Comparison of ENCODE assay signal across 26 cellular contexts in the genomic region with DNA sequence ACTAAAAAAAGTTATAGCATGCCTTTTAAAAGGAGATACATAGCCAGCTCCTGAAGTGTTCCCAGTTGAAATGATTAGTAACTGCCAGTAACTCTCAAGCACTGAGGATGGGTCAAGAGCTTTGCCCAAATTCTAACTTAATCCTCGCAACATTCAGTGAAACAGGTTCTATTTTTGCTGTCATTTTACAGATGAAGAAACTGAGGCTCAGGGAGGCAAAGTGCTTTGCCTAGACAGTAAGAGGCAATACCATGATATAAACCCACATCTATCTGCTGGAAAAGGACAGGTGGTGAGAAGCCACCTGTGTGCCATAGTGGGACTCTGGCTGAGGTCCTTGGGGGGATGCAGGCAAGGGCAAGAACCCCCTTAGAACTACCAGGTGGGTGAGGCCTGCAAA. TPM values are rescaled to one million over a fixed set of nuclear protein-coding genes. Genes with fewer than 3 reads are reported as not detected.
DNase-seq lines count a peak whose midpoint lies in the region; TF ChIP-seq lines count a peak whose summit lies in the region.
"Had no signal": no experiment of that assay in that cellular context is flagged by ENCODE, and none has a peak within 500 bp of the region (broad histone marks: within the 10 kb centered on the region; RNA-seq: fewer than 3 reads in every experiment).

No MANE protein-coding gene starts in this region.

- H3K4me3 ChIP-seq in left ventricle myocardium inferior (no peak overlapping the region), right atrium auricular region (no peak overlapping the region), Loucy (ENCODE audit: low read length, poor library complexity, severe bottlenecking) (peak overlapping the region; percentile 9), hepatocyte (no peak overlapping the region), stomach (no peak overlapping the region), trophoblast cell (ENCODE audit: low read depth, low read length) (no peak overlapping the region), WERI-Rb-1 (ENCODE audit: low read depth, low read length) (no peak overlapping the region)
- H3K4me3 ChIP-seq: BLaER1 treated with 17β-estradiol and CSF1 and Interleukin-3, amounts not matched to agents 10 nM and 100 nM; MG63; Peyer's patch had no signal

- H3K79me2 ChIP-seq in Loucy (ENCODE audit: insufficient read depth, low read length) (peaks cover 100% of the 10 kb centered on the region), hepatocyte (no peaks in the 10 kb centered on the region), trophoblast cell (ENCODE audit: control insufficient read depth, insufficient read depth, low read length, poor library complexity) (no peaks in the 10 kb centered on the region)

- no peak overlapping the region for H2BK5ac ChIP-seq in trophoblast cell (ENCODE audit: low read depth, low read length, poor library complexity)

- no peak overlapping the region for H3K18ac ChIP-seq in trophoblast cell (ENCODE audit: low read length)

- H2AFZ ChIP-seq in Loucy (ENCODE audit: low read length) (no peak overlapping the region), hepatocyte (no peak overlapping the region), trophoblast cell (ENCODE audit: insufficient read depth, low read length, poor library complexity) (no peak overlapping the region)

- H3K9me3 ChIP-seq in left ventricle myocardium inferior (replicated peaks): peaks cover 12% of the 10 kb centered on the region
- peaks cover 0 to 10% of the 10 kb centered on the region in 2 donors for H3K9me3 ChIP-seq in right atrium auricular region
- peaks cover 6% of the 10 kb centered on the region; the same call in 1 of the 2 replicates for H3K9me3 ChIP-seq in Loucy (ENCODE audit: insufficient read depth, low read depth, low read length)
- H3K9me3 ChIP-seq in hepatocyte (ENCODE audit: low read depth): no peaks in the 10 kb centered on the region
- H3K9me3 ChIP-seq in stomach: no peaks in the 10 kb centered on the region
- H3K9me3 ChIP-seq in trophoblast cell (ENCODE audit: insufficient read depth, low read depth, low read length): peaks cover 3% of the 10 kb centered on the region
- peaks cover 6% of the 10 kb centered on the region for H3K9me3 ChIP-seq in WERI-Rb-1 (ENCODE audit: severe bottlenecking)
- H3K9me3 ChIP-seq: Peyer's patch, SK-N-SH had no signal

- H3K27ac ChIP-seq in left ventricle myocardium inferior (replicated peaks): peak overlapping the region; percentile 82
- peak overlapping the region in 1 of 2 donors; percentile 46 for H3K27ac ChIP-seq in right atrium auricular region
- peak overlapping the region; percentile 55 for H3K27ac ChIP-seq in hepatocyte
- H3K27ac ChIP-seq in stomach: peak overlapping the region; percentile 85 to 93 (median 88)
- no peak overlapping the region for H3K27ac ChIP-seq in trophoblast cell (ENCODE audit: low read depth, low read length)
- no peak overlapping the region for H3K27ac ChIP-seq in WERI-Rb-1
- H3K27ac ChIP-seq: BLaER1 treated with 17β-estradiol and CSF1 and Interleukin-3, amounts not matched to agents 10 nM and 100 nM; HL-60; Peyer's patch had no signal

- TF ChIP-seq POLR2A in stomach (IDR thresholded peaks at IDR 0.05): no peak

- no peak overlapping the region for H2AK5ac ChIP-seq in trophoblast cell (ENCODE audit: low read length)

- 100% methylated on average over 1 of the region's 1 CpG for WGBS in hepatocyte (ENCODE audit: low lambda C conversion rate, missing lambda C conversion rate)
- WGBS in stomach, 5 donors: 58 to 85% (median 67%) methylated on average over 1 of the region's 1 CpG
- WGBS in trophoblast cell (ENCODE audit: extremely low coverage, insufficient coverage, insufficient read length): no CpG with 5 or more reads among the region's 1 CpG

- H3K79me1 ChIP-seq in trophoblast cell (ENCODE audit: low read length): no peaks in the 10 kb centered on the region

- H4K12ac ChIP-seq in trophoblast cell (ENCODE audit: low read depth, low read length): no peak overlapping the region

- no peak overlapping the region for H4K91ac ChIP-seq in trophoblast cell (ENCODE audit: low read depth, low read length)

- no peak for TF ChIP-seq EP300 in stomach (IDR thresholded peaks at IDR 0.05)

- TF ChIP-seq CTCF in left ventricle myocardium inferior (IDR thresholded peaks at IDR 0.05; ENCODE audit: borderline replicate concordance) (no peak), right atrium auricular region (IDR thresholded peaks at IDR 0.05) (no peak), Loucy (conservative IDR thresholded peaks at IDR 0.05; ENCODE audit: low read length) (no peak), hepatocyte (IDR thresholded peaks at IDR 0.05; ENCODE audit: poor library complexity) (no peak), stomach (IDR thresholded peaks at IDR 0.05) (no peak), WERI-Rb-1 (IDR thresholded peaks at IDR 0.05; ENCODE audit: low read depth, low read length) (no peak)

- H3K4ac ChIP-seq in trophoblast cell (ENCODE audit: low read depth, low read length): no peak overlapping the region

- H3K27me3 ChIP-seq in left ventricle myocardium inferior (ENCODE audit: low read depth) (no peaks in the 10 kb centered on the region), right atrium auricular region (no peaks in the 10 kb centered on the region), Loucy (ENCODE audit: insufficient read depth, low read length, poor library complexity, severe bottlenecking) (no peaks in the 10 kb centered on the region), hepatocyte (peaks cover 3% of the 10 kb centered on the region), stomach (no peaks in the 10 kb centered on the region), trophoblast cell (ENCODE audit: insufficient read depth, low read length) (no peaks in the 10 kb centered on the region), WERI-Rb-1 (ENCODE audit: insufficient read depth, low read depth, severe bottlenecking) (no peaks in the 10 kb centered on the region)
- H3K27me3 ChIP-seq: BLaER1 treated with 17β-estradiol and CSF1 and Interleukin-3, amounts not matched to agents 10 nM and 100 nM; Peyer's patch had no signal

- H3K9me2 ChIP-seq in Loucy (replicated peaks; ENCODE audit: low read depth, low read length) (no peaks in the 10 kb centered on the region), hepatocyte (replicated peaks; ENCODE audit: insufficient read depth) (no peaks in the 10 kb centered on the region)
- H3K9me2 ChIP-seq: SK-N-SH had no signal

- intact Hi-C loops in left ventricle myocardium inferior (cut with micrococcal nuclease) (no loop called here), stomach (cut with DNase I; ENCODE audit: low total_unique reads) (no loop called here)

- no peak overlapping the region for H4K8ac ChIP-seq in trophoblast cell (ENCODE audit: low read depth, low read length)

- no peaks in the 10 kb centered on the region for H3K36me3 ChIP-seq in left ventricle myocardium inferior
- no peaks in the 10 kb centered on the region for H3K36me3 ChIP-seq in right atrium auricular region
- H3K36me3 ChIP-seq in Loucy (ENCODE audit: insufficient read depth, low read length): peaks cover 16% of the 10 kb centered on the region
- no peaks in the 10 kb centered on the region for H3K36me3 ChIP-seq in hepatocyte (replicated peaks; ENCODE audit: insufficient read depth, low read depth)
- peaks cover 0 to 7% (median 0%) of the 10 kb centered on the region in 4 donors for H3K36me3 ChIP-seq in stomach
- H3K36me3 ChIP-seq in trophoblast cell (ENCODE audit: control insufficient read depth in 1 of 2, insufficient read depth in 2 of 2, low read length in 2 of 2): no peaks in the 10 kb centered on the region
- H3K36me3 ChIP-seq in WERI-Rb-1: no peaks in the 10 kb centered on the region
- H3K36me3 ChIP-seq: MG63, Peyer's patch had no signal

- no peak overlapping the region for H3K23ac ChIP-seq in trophoblast cell (ENCODE audit: low read length)

- no peak overlapping the region for H2BK120ac ChIP-seq in trophoblast cell (ENCODE audit: insufficient read depth, low read length, poor library complexity)

- H4K20me1 ChIP-seq in Loucy (ENCODE audit: insufficient read depth, low read length, poor library complexity, severe bottlenecking): peaks cover 81% of the 10 kb centered on the region
- no peaks in the 10 kb centered on the region for H4K20me1 ChIP-seq in hepatocyte (ENCODE audit: insufficient read depth, poor library complexity, severe bottlenecking)

- H2BK12ac ChIP-seq in trophoblast cell (ENCODE audit: low read length): no peak overlapping the region

- DNase-seq in left ventricle myocardium inferior (no peak), right atrium auricular region (ENCODE audit: low spot score) (no peak), hepatocyte (ENCODE audit: low spot score) (no peak), stomach (no peak), trophoblast cell (no peak), WERI-Rb-1 (no peak)
- DNase-seq in stimulated activated CD4-positive, alpha-beta T cell treated with anti-CD3 and anti-CD28 coated beads, Interleukin-4, amount 100 ng/mL, for 1 hour: no peak
- DNase-seq: CD4-positive, alpha-beta T cell; GOT3; HCEC 1CT; KBM-7; MG63; NCI-H1105 treated with DMSO at 0.1 percent for 48 hours; NCI-H146; NCI-H1930; NCI-H345; NCI-H510A treated with DMSO at 0.1 percent for 48 hours; OCI-M1; SIG-M5; SK-N-SH; SW 1271 had no signal

- peak overlapping the region; percentile 99 for H3K4me2 ChIP-seq in Loucy (ENCODE audit: low read depth, low read length, poor library complexity, severe bottlenecking)
- H3K4me2 ChIP-seq in hepatocyte: no peak overlapping the region
- H3K4me2 ChIP-seq in trophoblast cell (ENCODE audit: low read length): no peak overlapping the region
- H3K4me2 ChIP-seq: BLaER1 treated with 17β-estradiol and CSF1 and Interleukin-3, amounts not matched to agents 10 nM and 100 nM; SK-N-SH had no signal

- H3F3A ChIP-seq in Loucy (ENCODE audit: low read depth): no peaks in the 10 kb centered on the region

- H3K14ac ChIP-seq in trophoblast cell (ENCODE audit: low read length): no peak overlapping the region

- H3K4me1 ChIP-seq in left ventricle myocardium inferior: peaks cover 85% of the 10 kb centered on the region
- H3K4me1 ChIP-seq in right atrium auricular region: peaks cover 0 to 32% of the 10 kb centered on the region in 2 donors
- H3K4me1 ChIP-seq in Loucy (ENCODE audit: insufficient read depth, low read length, poor library complexity, severe bottlenecking): peaks cover 56% of the 10 kb centered on the region
- H3K4me1 ChIP-seq in hepatocyte (ENCODE audit: insufficient read depth): peaks cover 3% of the 10 kb centered on the region
- H3K4me1 ChIP-seq in stomach: peaks cover 52 to 87% (median 76%) of the 10 kb centered on the region in 4 donors
- H3K4me1 ChIP-seq in trophoblast cell (ENCODE audit: control insufficient read depth in 1 of 2, insufficient read depth in 2 of 2, low read length in 2 of 2): no peaks in the 10 kb centered on the region
- H3K4me1 ChIP-seq: Peyer's patch had no signal

- no peak overlapping the region for H3K9ac ChIP-seq in Loucy (ENCODE audit: low read depth, low read length, poor library complexity, severe bottlenecking)
- no peak overlapping the region for H3K9ac ChIP-seq in trophoblast cell (ENCODE audit: low read length)
- H3K9ac ChIP-seq: BLaER1 treated with 17β-estradiol and CSF1 and Interleukin-3, amounts not matched to agents 10 nM and 100 nM; SK-N-SH had no signal

RNA-seq across cellular contexts. Expression of gene TESC, which starts 8.8 kb away (rescaled TPM):
- total RNA-seq in left ventricle myocardium inferior (92.1 TPM), right atrium auricular region (10 to 100 TPM; 31.2 to 36.2 TPM), hepatocyte (15.9 and 20.8 TPM in 2 replicates), stomach (100 to 1,000 TPM in 2 of 5 donors, 10 to 100 TPM in 2, not detected in 1; 51.3 to 352 (median 103) TPM)
- polyA plus RNA-seq in hepatocyte (15.5 and 31.5 TPM in 2 replicates), stomach (100 to 1,000 TPM in 1 of 3 donors, 10 to 100 TPM in 2; 70.3 to 183 (median 87.5) TPM)
- polyA plus RNA-seq in trophoblast cell (2013): 0.25 and 0.31 TPM in 2 replicates
- total RNA-seq: LHCN-M2 had no signal

Comparison
In these comparisons a context has a peak if more than half of its experiments do, and no peak if none do; other contexts are left out.
1. H3K27ac ChIP-seq: peak in left ventricle myocardium inferior (single experiment), hepatocyte (single experiment) and stomach (5 of 5); none in trophoblast cell (single experiment) and WERI-Rb-1 (single experiment).